In genomic region chr6:52610745-52611355, GRCh38 we compare ENCODE assay signal across 17 cellular contexts. TPM values are rescaled to one million over a fixed set of nuclear protein-coding genes. Genes with fewer than 3 reads are reported as not detected.
DNase-seq lines count a peak whose midpoint lies in the region; ATAC-seq and TF ChIP-seq lines count a peak whose summit lies in the region.
"Had no signal": no experiment of that assay in that cellular context is flagged by ENCODE, and none has a peak within 500 bp of the region (broad histone marks: within the 10 kb centered on the region; RNA-seq: fewer than 3 reads in every experiment).

No MANE protein-coding gene starts in this region.

- no peaks in the 10 kb centered on the region for H3K9me3 ChIP-seq in HEK293 (ENCODE audit: control insufficient read depth, insufficient read depth, low read depth, low read length)
- H3K9me3 ChIP-seq in Peyer's patch, result no peaks in the 10 kb centered on the region
- peaks cover 9% of the 10 kb centered on the region for H3K9me3 ChIP-seq in neutrophil
- H3K9me3 ChIP-seq: ovary, suprapubic skin had no signal

- no peaks in the 10 kb centered on the region; the same call in 2 of the 3 replicates for H3K9me3 Mint-ChIP-seq in GM23338
- H3K9me3 Mint-ChIP-seq: activated CD4-positive, alpha-beta memory T cell treated with anti-CD3 and anti-CD28 coated beads for 36 hours had no signal

- POLR2A ChIA-PET in HEK293 (lab: Yijun Ruan, JAX), result no interaction called here

- no peaks in the 10 kb centered on the region for H3F3A ChIP-seq in GM23338 (replicated peaks; ENCODE audit: low read depth)

- no peaks in the 10 kb centered on the region for H3K36me3 Mint-ChIP-seq in GM23338 (ENCODE audit: low read depth)
- H3K36me3 Mint-ChIP-seq: activated CD4-positive, alpha-beta memory T cell treated with anti-CD3 and anti-CD28 coated beads for 36 hours had no signal

- H4K20me1 ChIP-seq in GM23338 (replicated peaks; ENCODE audit: insufficient read depth), result no peaks in the 10 kb centered on the region

- H3K4me2 ChIP-seq in GM23338, result no peak overlapping the region

- no peak overlapping the region for H2AFZ ChIP-seq in GM23338

- CTCF ChIA-PET in HEK293 (lab: Yijun Ruan, JAX), result interaction anchor here (0.6 to 2.4 kb wide), 2 partner anchors 12 to 65 kb away, joined by 5 to 18 read pairs; no protein-coding TSS in a partner anchor

- no peak overlapping the region for H3K27ac ChIP-seq in HEK293 (ENCODE audit: extremely low read depth, low read depth, low read length)
- H3K27ac ChIP-seq in Peyer's patch, result peak overlapping the region in 3 of 4 donors; percentile 42 to 84 (median 61)
- no peak overlapping the region for H3K27ac ChIP-seq in epithelial cell of prostate
- H3K27ac ChIP-seq in neutrophil, result peak overlapping the region; percentile 53
- no peak overlapping the region for H3K27ac ChIP-seq in GM23338 (ENCODE audit: low read depth)
- H3K27ac ChIP-seq: ovary, suprapubic skin had no signal

- no peak for TF ChIP-seq POLR2A in Peyer's patch (IDR thresholded peaks at IDR 0.05)

- no peak for ATAC-seq in GM23338
- ATAC-seq in HG03439 (IDR thresholded peaks at IDR 0.05; ENCODE audit: unreplicated experiment), result no peak
- ATAC-seq in GM21723 (IDR thresholded peaks at IDR 0.05; ENCODE audit: unreplicated experiment), result no peak
- ATAC-seq: Right ventricle myocardium inferior had no signal

- H3K4me3 ChIP-seq in HEK293 (ENCODE audit: low read depth, low read length) (no peak overlapping the region), Peyer's patch (no peak overlapping the region), neutrophil (ENCODE audit: low read depth in 1 of 2, low read length in 1 of 2) (no peak overlapping the region), GM23338 (no peak overlapping the region)
- H3K4me3 ChIP-seq: ovary, suprapubic skin had no signal

- H3K4me1 ChIP-seq in HEK293 (ENCODE audit: control insufficient read depth, insufficient read depth, low read length), result peaks cover 3% of the 10 kb centered on the region; the same call in 1 of the 2 replicates
- H3K4me1 ChIP-seq in Peyer's patch, result peaks cover 0 to 13% (median 5%) of the 10 kb centered on the region in 4 donors
- peaks cover 35 to 39% of the 10 kb centered on the region in 2 experiments for H3K4me1 ChIP-seq in neutrophil (ENCODE audit: control insufficient read depth in 1 of 2, insufficient read depth in 1 of 2, low read depth in 1 of 2, low read length in 1 of 2)
- H3K4me1 ChIP-seq in GM23338 (ENCODE audit: insufficient read depth), result peaks cover 12% of the 10 kb centered on the region; the same call in 1 of the 2 replicates

- no peaks in the 10 kb centered on the region for H3K79me2 ChIP-seq in GM23338 (replicated peaks; ENCODE audit: insufficient read depth)

- H3K27me3 ChIP-seq in Peyer's patch (no peaks in the 10 kb centered on the region), neutrophil (no peaks in the 10 kb centered on the region), GM23338 (ENCODE audit: insufficient read depth) (no peaks in the 10 kb centered on the region)
- H3K27me3 ChIP-seq: ovary had no signal

- no peak overlapping the region for H3K4me3 Mint-ChIP-seq in GM23338
- H3K4me3 Mint-ChIP-seq: activated CD4-positive, alpha-beta memory T cell treated with anti-CD3 and anti-CD28 coated beads for 36 hours had no signal

- H3K4me1 Mint-ChIP-seq in GM23338, result peaks cover 10% of the 10 kb centered on the region

- no peak overlapping the region for H3K27ac Mint-ChIP-seq in GM23338
- H3K27ac Mint-ChIP-seq: activated CD4-positive, alpha-beta memory T cell treated with anti-CD3 and anti-CD28 coated beads for 36 hours had no signal

- H3K36me3 ChIP-seq in HEK293 (ENCODE audit: control insufficient read depth in 2 of 2, insufficient read depth in 1 of 2, low read length in 2 of 2) (no peaks in the 10 kb centered on the region), Peyer's patch (no peaks in the 10 kb centered on the region), neutrophil (no peaks in the 10 kb centered on the region), GM23338 (ENCODE audit: insufficient read depth) (no peaks in the 10 kb centered on the region)
- H3K36me3 ChIP-seq: ovary, suprapubic skin had no signal

- no peaks in the 10 kb centered on the region for H3K27me3 Mint-ChIP-seq in GM23338 (ENCODE audit: insufficient read depth, low read depth, poor library complexity)

- H3K9me2 ChIP-seq in GM23338 (ENCODE audit: insufficient read depth), result 0 out of 2 replicates have a peak, but pooled peaks cover 4% of the 10 kb centered on the region

- DNase-seq in Peyer's patch (no peak), epithelial cell of prostate (ENCODE audit: low read depth, low spot score) (peak; percentile 31), GM23338 (ENCODE audit: low spot score) (no peak)
- no peak for DNase-seq in NK-92 treated with Interleukin-12 subunit alpha and Interleukin-12 subunit beta, amount 100 ng/mL, for 24 hours (lab: John Stamatoyannopoulos, UW)
- DNase-seq: activated CD4-positive, alpha-beta memory T cell treated with anti-CD3 and anti-CD28 coated beads for 36 hours; caudate nucleus; GDM1; NCI-H1436 treated with DMSO at 0.1 percent for 48 hours; NCI-H526; ovary; T-helper 9 cell had no signal

- TF ChIP-seq CTCF in HEK293 (tag by site-specific recombination; IDR thresholded peaks at IDR 0.05), result no peak
- no peak for TF ChIP-seq CTCF in Peyer's patch (IDR thresholded peaks at IDR 0.05)
- TF ChIP-seq CTCF in neutrophil (IDR thresholded peaks at IDR 0.05), result no peak
- no peak for TF ChIP-seq CTCF in GM23338 (conservative IDR thresholded peaks at IDR 0.05; ENCODE audit: low read depth in 2 of 2)

TF ChIP-seq in HEK293, 187 proteins besides CTCF, POLR2A, EP300 and RAD21 (continues in another document):
- TF ChIP-seq ZFP69B (tag by site-specific recombination; IDR thresholded peaks at IDR 0.05) (no peak), ZEB2 (tag by site-specific recombination; IDR thresholded peaks at IDR 0.05) (no peak), SP7 (tag by site-specific recombination; IDR thresholded peaks at IDR 0.05) (0 out of 2 replicates have a peak, but pooled peaks have one; percentile 15), ZNF214 (tag by site-specific recombination; IDR thresholded peaks at IDR 0.05; ENCODE audit: borderline replicate concordance) (no peak), ZNF785 (tag by site-specific recombination; IDR thresholded peaks at IDR 0.05) (no peak)
- TF ChIP-seq, protein P1, sequence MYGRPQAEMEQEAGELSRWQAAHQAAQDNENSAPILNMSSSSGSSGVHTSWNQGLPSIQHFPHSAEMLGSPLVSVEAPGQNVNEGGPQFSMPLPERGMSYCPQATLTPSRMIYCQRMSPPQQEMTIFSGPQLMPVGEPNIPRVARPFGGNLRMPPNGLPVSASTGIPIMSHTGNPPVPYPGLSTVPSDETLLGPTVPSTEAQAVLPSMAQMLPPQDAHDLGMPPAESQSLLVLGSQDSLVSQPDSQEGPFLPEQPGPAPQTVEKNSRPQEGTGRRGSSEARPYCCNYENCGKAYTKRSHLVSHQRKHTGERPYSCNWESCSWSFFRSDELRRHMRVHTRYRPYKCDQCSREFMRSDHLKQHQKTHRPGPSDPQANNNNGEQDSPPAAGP (tag by site-specific recombination; IDR thresholded peaks at IDR 0.05), result 0 out of 2 replicates have a peak, but pooled peaks have one; percentile 20
- TF ChIP-seq, protein P2, sequence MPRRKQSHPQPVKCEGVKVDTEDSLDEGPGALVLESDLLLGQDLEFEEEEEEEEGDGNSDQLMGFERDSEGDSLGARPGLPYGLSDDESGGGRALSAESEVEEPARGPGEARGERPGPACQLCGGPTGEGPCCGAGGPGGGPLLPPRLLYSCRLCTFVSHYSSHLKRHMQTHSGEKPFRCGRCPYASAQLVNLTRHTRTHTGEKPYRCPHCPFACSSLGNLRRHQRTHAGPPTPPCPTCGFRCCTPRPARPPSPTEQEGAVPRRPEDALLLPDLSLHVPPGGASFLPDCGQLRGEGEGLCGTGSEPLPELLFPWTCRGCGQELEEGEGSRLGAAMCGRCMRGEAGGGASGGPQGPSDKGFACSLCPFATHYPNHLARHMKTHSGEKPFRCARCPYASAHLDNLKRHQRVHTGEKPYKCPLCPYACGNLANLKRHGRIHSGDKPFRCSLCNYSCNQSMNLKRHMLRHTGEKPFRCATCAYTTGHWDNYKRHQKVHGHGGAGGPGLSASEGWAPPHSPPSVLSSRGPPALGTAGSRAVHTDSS (tag by site-specific recombination; IDR thresholded peaks at IDR 0.05), result no peak

TF ChIP-seq in GM23338, 12 proteins besides CTCF, POLR2A, EP300 and RAD21:
- TF ChIP-seq EZH2phosphoT487 (IDR thresholded peaks at IDR 0.05; ENCODE audit: unreplicated experiment), result no peak

RNA-seq across cellular contexts. Expression of gene TRAM2, which starts 34.0 kb away (rescaled TPM):
- 10 to 100 TPM in 3 of 4 donors, 1 to 10 TPM in 1; 8.3 to 17.7 (median 14.7) TPM for total RNA-seq in Peyer's patch
- 12.4 and 14.0 TPM in 2 replicates for total RNA-seq in GM23338 (2014; rRNA removed; shearing (Covaris generic))
- 3.9 and 4.0 TPM in 2 replicates for polyA plus RNA-seq in GM23338 (2016; fragmentation: Nextera tagmentation; extraction: Ambion mirVana)

Comparison
In these comparisons a context has a peak if more than half of its experiments do, and no peak if none do; other contexts are left out.
1. H3K27ac ChIP-seq: peak in Peyer's patch (3 of 4) and neutrophil (single experiment); none in HEK293 (single experiment), epithelial cell of prostate (single experiment) and GM23338 (single experiment).